Comparison of ENCODE assay signal across 8 cellular contexts in the genomic region with DNA sequence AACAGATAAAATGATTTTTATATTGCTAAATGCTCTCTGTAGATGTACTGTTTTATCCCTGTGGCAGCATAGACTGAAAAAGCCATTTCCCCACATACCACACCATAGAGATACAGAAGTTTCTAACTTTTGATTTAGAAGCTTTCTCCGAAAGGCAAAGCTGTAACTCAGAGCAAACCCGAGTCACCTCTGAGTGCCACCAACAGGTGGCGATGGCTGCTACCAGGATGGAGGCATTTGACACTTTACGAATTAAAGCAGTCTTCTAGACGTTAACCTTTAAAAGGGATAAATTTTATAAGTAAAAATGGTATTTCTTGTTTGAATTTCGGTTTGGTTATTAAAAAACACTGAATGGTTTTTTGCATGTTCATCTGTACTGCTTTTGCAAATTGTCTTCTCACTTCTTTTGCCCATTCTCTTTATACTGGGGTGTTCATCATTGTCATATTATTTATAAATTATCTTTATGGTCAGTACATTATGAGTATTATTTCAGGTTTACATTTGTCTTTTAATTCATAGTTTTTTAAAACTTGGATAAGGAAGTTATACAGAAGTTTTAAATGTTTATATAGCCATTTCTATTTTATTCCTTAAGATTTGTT.
A peak's percentile ranks its signal among the peaks of the same experiment; 100 is the strongest.
DNase-seq lines count a peak whose midpoint lies in the region; ATAC-seq and TF ChIP-seq lines count a peak whose summit lies in the region.

No MANE protein-coding gene starts in this region.

- H3K4me3 Mint-ChIP-seq in stimulated activated naive CD8-positive, alpha-beta T cell treated with anti-CD3 and anti-CD28 coated beads, Interleukin-15, amount 100 ng/mL, for 72 hours = no peak overlapping the region

- peak; percentile 5 for DNase-seq in NCI-H1694 (lab: John Stamatoyannopoulos, UW)
- DNase-seq in NCI-H1694 treated with DMSO at 0.1 percent for 48 hours (lab: John Stamatoyannopoulos, UW) = no peak
- DNase-seq in activated CD4-positive, alpha-beta T cell treated with anti-CD3 and anti-CD28 coated beads, Interleukin-2, amount 50 U/mL, for 48 hours = peak; percentile 5 to 18
- peak in 3 of 5 donors; percentile 33 to 52 (median 34) for DNase-seq in heart left ventricle
- DNase-seq in stimulated activated naive CD8-positive, alpha-beta T cell treated with anti-CD3 and anti-CD28 coated beads, Interleukin-15, amount 100 ng/mL, for 72 hours = peak; percentile 2 to 15
- no peak for DNase-seq in activated CD4-positive, CD25-positive, alpha-beta regulatory T cell treated with anti-CD3 and anti-CD28 coated beads, Interleukin-2, amount 50 U/mL, for 72 hours

- H3K27me3 ChIP-seq in Loucy (ENCODE audit: insufficient read depth, low read length, poor library complexity, severe bottlenecking) (no peaks in the 10 kb centered on the region), heart left ventricle (peaks cover 0 to 5% (median 0%) of the 10 kb centered on the region in 9 donors)

- no peaks in the 10 kb centered on the region for H3K9me3 Mint-ChIP-seq in stimulated activated naive CD8-positive, alpha-beta T cell treated with anti-CD3 and anti-CD28 coated beads, Interleukin-15, amount 100 ng/mL, for 72 hours

- WGBS in heart left ventricle, 4 donors = 6 to 11% (median 9%) methylated on average over 6 of the region's 6 CpGs

- no peak overlapping the region for H3K4me3 ChIP-seq in Loucy (ENCODE audit: low read length, poor library complexity, severe bottlenecking)
- H3K4me3 ChIP-seq in heart left ventricle = no peak overlapping the region

- no peak overlapping the region for H3K27ac Mint-ChIP-seq in stimulated activated naive CD8-positive, alpha-beta T cell treated with anti-CD3 and anti-CD28 coated beads, Interleukin-15, amount 100 ng/mL, for 72 hours

- no peaks in the 10 kb centered on the region for H3K79me2 ChIP-seq in Loucy (ENCODE audit: insufficient read depth, low read length)

- intact Hi-C loops in heart left ventricle (cut with DNase I) = loop anchor here in 6 of 10 donors (5.0 to 10.0 kb wide), 7 partner anchors 106 to 896 kb away; a partner anchor contains a TSS

- TF ChIP-seq CTCF in Loucy (conservative IDR thresholded peaks at IDR 0.05; ENCODE audit: low read length) (peak; percentile 98), heart left ventricle (IDR thresholded peaks at IDR 0.05) (peak in 11 of 12 donors; percentile 28 to 69 (median 45))

- H3K9me3 ChIP-seq in Loucy (ENCODE audit: insufficient read depth, low read depth, low read length) = no peaks in the 10 kb centered on the region
- no peaks in the 10 kb centered on the region for H3K9me3 ChIP-seq in heart left ventricle

- H4K20me1 ChIP-seq in Loucy (ENCODE audit: insufficient read depth, low read length, poor library complexity, severe bottlenecking) = no peaks in the 10 kb centered on the region

- H3K4me2 ChIP-seq in Loucy (ENCODE audit: low read depth, low read length, poor library complexity, severe bottlenecking) = no peak overlapping the region

- no peak overlapping the region for H3K27ac ChIP-seq in heart left ventricle

- H3K4me1 ChIP-seq in Loucy (ENCODE audit: insufficient read depth, low read length, poor library complexity, severe bottlenecking) (peaks cover 5% of the 10 kb centered on the region), heart left ventricle (no peaks in the 10 kb centered on the region)

- H3K9me2 ChIP-seq in Loucy (replicated peaks; ENCODE audit: low read depth, low read length) = no peaks in the 10 kb centered on the region

- no peaks in the 10 kb centered on the region for H3F3A ChIP-seq in Loucy (ENCODE audit: low read depth)

- ATAC-seq in GM21367 (IDR thresholded peaks at IDR 0.05; ENCODE audit: unreplicated experiment) = peak; percentile 71
- peak in 1 of 4 donors; percentile 43 for ATAC-seq in heart left ventricle
- ATAC-seq in stimulated activated naive CD8-positive, alpha-beta T cell treated with anti-CD3 and anti-CD28 coated beads, Interleukin-15, amount 100 ng/mL, for 72 hours = no peak

- H2AFZ ChIP-seq in Loucy (ENCODE audit: low read length) = no peak overlapping the region

- TF ChIP-seq POLR2A in heart left ventricle (IDR thresholded peaks at IDR 0.05) = no peak

- H3K9ac ChIP-seq in Loucy (ENCODE audit: low read depth, low read length, poor library complexity, severe bottlenecking) = no peak overlapping the region

- peaks cover 34% of the 10 kb centered on the region for H3K27me3 Mint-ChIP-seq in stimulated activated naive CD8-positive, alpha-beta T cell treated with anti-CD3 and anti-CD28 coated beads, Interleukin-15, amount 100 ng/mL, for 72 hours

- H3K36me3 ChIP-seq in Loucy (ENCODE audit: insufficient read depth, low read length) = no peaks in the 10 kb centered on the region
- H3K36me3 ChIP-seq in heart left ventricle = no peaks in the 10 kb centered on the region

- H3K4me1 Mint-ChIP-seq in stimulated activated naive CD8-positive, alpha-beta T cell treated with anti-CD3 and anti-CD28 coated beads, Interleukin-15, amount 100 ng/mL, for 72 hours = no peaks in the 10 kb centered on the region

Comparison
In these comparisons a context has a peak if more than half of its experiments do, and no peak if none do; other contexts are left out.
1. DNase-seq: peak in NCI-H1694 (single experiment), activated CD4-positive, alpha-beta T cell treated with anti-CD3 and anti-CD28 coated beads, Interleukin-2, amount 50 U/mL, for 48 hours (2 of 2), heart left ventricle (3 of 5) and stimulated activated naive CD8-positive, alpha-beta T cell treated with anti-CD3 and anti-CD28 coated beads, Interleukin-15, amount 100 ng/mL, for 72 hours (2 of 2); none in NCI-H1694 treated with DMSO at 0.1 percent for 48 hours (single experiment) and activated CD4-positive, CD25-positive, alpha-beta regulatory T cell treated with anti-CD3 and anti-CD28 coated beads, Interleukin-2, amount 50 U/mL, for 72 hours (single experiment).